ENCODE assay signal across 10 cellular contexts in genomic region chr10:124619802-124620490, GRCh38.
DNase-seq lines count a peak whose midpoint lies in the region; ATAC-seq, FAIRE-seq and TF ChIP-seq lines count a peak whose summit lies in the region.
"Had no signal": no experiment of that assay in that cellular context is flagged by ENCODE, and none has a peak within 500 bp of the region (broad histone marks: within the 10 kb centered on the region; RNA-seq: fewer than 3 reads in every experiment).

No MANE protein-coding gene starts in this region.

- peak overlapping the region; percentile 87 for H3K27ac ChIP-seq in RWPE1
- H3K27ac ChIP-seq in ovary = peak overlapping the region; percentile 44

- H3K27me3 ChIP-seq in ovary = no peaks in the 10 kb centered on the region
- H3K27me3 ChIP-seq: Peyer's patch had no signal

- POLR2A ChIA-PET in RWPE1 (lab: Yijun Ruan, JAX; ENCODE audit: low non-redundant PET) = no interaction called here

- no peaks in the 10 kb centered on the region for H3K9me3 ChIP-seq in ovary
- H3K9me3 ChIP-seq: Peyer's patch had no signal

- DNase-seq in RWPE1 (ENCODE audit: low spot score) (no peak), ovary (peak in 2 of 5 donors; percentile 64 to 69), NCI-H524 treated with DMSO at 0.1 percent for 48 hours (lab: John Stamatoyannopoulos, UW) (no peak), GF-D8 (lab: John Stamatoyannopoulos, UW) (no peak), H54 (ENCODE audit: insufficient read length, low spot score) (no peak)
- DNase-seq: caudate nucleus had no signal

- peaks cover 15% of the 10 kb centered on the region for H3K4me1 ChIP-seq in ovary (ENCODE audit: insufficient read depth)

- ATAC-seq in GM18511 (IDR thresholded peaks at IDR 0.05; ENCODE audit: unreplicated experiment) (peak; percentile 46), HG02588 (IDR thresholded peaks at IDR 0.05; ENCODE audit: unreplicated experiment) (peak; percentile 52), HG03469 (IDR thresholded peaks at IDR 0.05; ENCODE audit: unreplicated experiment) (no peak)

- CTCF ChIA-PET in RWPE1 (lab: Yijun Ruan, JAX) = interaction anchor here (0.8 to 1.2 kb wide), 4 partner anchors 13 to 216 kb away, joined by 3 to 4 read pairs (median 4); no protein-coding TSS in a partner anchor

- no peak for TF ChIP-seq POLR2A in ovary (IDR thresholded peaks at IDR 0.05)
- TF ChIP-seq POLR2A in H54 (IDR thresholded peaks at IDR 0.05; ENCODE audit: low read depth, low read length) = no peak

- no peak overlapping the region for H3K4me3 ChIP-seq in ovary

- intact Hi-C loops in ovary (cut with DNase I) = loop anchor here in 2 of 4 donors (10.0 kb wide), 3 partner anchors 75 to 745 kb away; no protein-coding TSS in a partner anchor

- H3K36me3 ChIP-seq in ovary = no peaks in the 10 kb centered on the region

- 30 to 53% (median 34%) methylated on average over 26 of the region's 26 CpGs for WGBS in ovary, 3 donors

- FAIRE-seq in H54 (lab: Jason Lieb, UNC) = no peak

- TF ChIP-seq CTCF in RWPE1 (conservative IDR thresholded peaks at IDR 0.05; ENCODE audit: low read depth) (no peak), ovary (IDR thresholded peaks at IDR 0.05) (no peak)

- TF ChIP-seq EP300 in ovary (IDR thresholded peaks at IDR 0.05) = no peak
